Comparison of ENCODE assay signal across 8 cellular contexts in genomic region chr4:98260047-98260578, GRCh38. TPM values are rescaled to one million over a fixed set of nuclear protein-coding genes. Genes with fewer than 3 reads are reported as not detected.
A peak's percentile ranks its signal among the peaks of the same experiment; 100 is the strongest.
DNase-seq lines count a peak whose midpoint lies in the region; ATAC-seq and TF ChIP-seq lines count a peak whose summit lies in the region.

No MANE protein-coding gene starts in this region.

- TF ChIP-seq EP300 in Ishikawa (IDR thresholded peaks at IDR 0.05; ENCODE audit: borderline replicate concordance) (no peak), stomach (IDR thresholded peaks at IDR 0.05) (no peak)

- peaks cover 4% of the 10 kb centered on the region for H3K4me1 ChIP-seq in endocrine pancreas (ENCODE audit: control insufficient read depth, insufficient read depth, low read length)
- H3K4me1 ChIP-seq in stomach: peaks cover 4 to 36% (median 18%) of the 10 kb centered on the region in 4 donors

- WGBS in stomach, 5 donors: 0 to 4% (median 1%) methylated on average over 9 to 24 of the region's 24 CpGs

- peak overlapping the region; percentile 89 for H3K4me3 ChIP-seq in GM06990 (replicated peaks; ENCODE audit: low read depth, low read length)
- peak overlapping the region; percentile 66 for H3K4me3 ChIP-seq in WERI-Rb-1 (ENCODE audit: low read depth, low read length)
- peak overlapping the region; percentile 77 for H3K4me3 ChIP-seq in endocrine pancreas (ENCODE audit: control insufficient read depth, insufficient read depth, low read length)
- H3K4me3 ChIP-seq in stomach: peak overlapping the region; percentile 81 to 96 (median 83)

- intact Hi-C loops in stomach (cut with DNase I; ENCODE audit: low total_unique reads): no loop called here

- peak; percentile 63 for DNase-seq in GM06990 (ENCODE audit: extremely low read depth, insufficient read length)
- DNase-seq in WERI-Rb-1: no peak
- peak; percentile 67 for DNase-seq in midbrain (lab: John Stamatoyannopoulos, UW)
- peak; percentile 56 for DNase-seq in stomach
- DNase-seq in NCI-H524 treated with DMSO at 0.1 percent for 48 hours (lab: John Stamatoyannopoulos, UW): no peak

- ATAC-seq in GM21786 (IDR thresholded peaks at IDR 0.05; ENCODE audit: unreplicated experiment): peak; percentile 15

- TF ChIP-seq POLR2A in stomach (IDR thresholded peaks at IDR 0.05): no peak

- H3K27ac ChIP-seq in WERI-Rb-1 (peak overlapping the region; percentile 97), stomach (peak overlapping the region; percentile 94 to 99 (median 97))

- no peaks in the 10 kb centered on the region for H3K36me3 ChIP-seq in GM06990 (ENCODE audit: control insufficient read depth, insufficient read depth, low read length)
- peaks cover 12% of the 10 kb centered on the region for H3K36me3 ChIP-seq in WERI-Rb-1
- no peaks in the 10 kb centered on the region for H3K36me3 ChIP-seq in endocrine pancreas (ENCODE audit: control insufficient read depth, insufficient read depth, low read length)
- H3K36me3 ChIP-seq in stomach: no peaks in the 10 kb centered on the region

- H3K9ac ChIP-seq in endocrine pancreas (ENCODE audit: control insufficient read depth, insufficient read depth, low read length): peak overlapping the region; percentile 63

- H3K9me3 ChIP-seq in WERI-Rb-1 (ENCODE audit: severe bottlenecking) (no peaks in the 10 kb centered on the region), endocrine pancreas (ENCODE audit: control insufficient read depth, low read length) (no peaks in the 10 kb centered on the region), stomach (no peaks in the 10 kb centered on the region)

- TF ChIP-seq CTCF in GM06990 (IDR thresholded peaks at IDR 0.05; ENCODE audit: insufficient read depth, low read length, poor library complexity, severe bottlenecking) (no peak), WERI-Rb-1 (IDR thresholded peaks at IDR 0.05; ENCODE audit: low read depth, low read length) (no peak), stomach (IDR thresholded peaks at IDR 0.05) (no peak)

- H3K27me3 ChIP-seq in GM06990 (replicated peaks; ENCODE audit: control insufficient read depth, insufficient read depth, low read length): no peaks in the 10 kb centered on the region
- no peaks in the 10 kb centered on the region for H3K27me3 ChIP-seq in WERI-Rb-1 (ENCODE audit: insufficient read depth, low read depth, severe bottlenecking)
- H3K27me3 ChIP-seq in endocrine pancreas (ENCODE audit: control insufficient read depth, insufficient read depth, low read length): no peaks in the 10 kb centered on the region
- H3K27me3 ChIP-seq in stomach: no peaks in the 10 kb centered on the region

- no peak for TF ChIP-seq RAD21 in Ishikawa (IDR thresholded peaks at IDR 0.05; ENCODE audit: low read depth)

TF ChIP-seq in Ishikawa, 13 proteins besides CTCF, POLR2A, EP300 and RAD21:
- no peak; the same call in 1 of the 2 replicates for TF ChIP-seq MAX (IDR thresholded peaks at IDR 0.05)
- 0 out of 2 replicates have a peak, but pooled peaks have one; percentile 38 for TF ChIP-seq YY1 (IDR thresholded peaks at IDR 0.05; ENCODE audit: low read depth)
- no peak for TF ChIP-seq CREB1 (IDR thresholded peaks at IDR 0.05; ENCODE audit: low read depth)

RNA-seq across cellular contexts. Expression of gene RAP1GDS1, which starts 1.1 kb away (rescaled TPM):
- 10 to 100 TPM in 3 of 5 donors, 1 to 10 TPM in 2; 8.7 to 49.9 (median 20.0) TPM for total RNA-seq in stomach
- polyA plus RNA-seq in stomach: 10 to 100 TPM; 11.4 to 14.9 (median 12.8) TPM

Comparison
In these comparisons a context has a peak if more than half of its experiments do, and no peak if none do; other contexts are left out.
1. DNase-seq: peak in GM06990 (single experiment), midbrain (single experiment) and stomach (single experiment); none in WERI-Rb-1 (single experiment) and NCI-H524 treated with DMSO at 0.1 percent for 48 hours (single experiment).
2. Peak in every context shown above with its lines, with median percentiles within 50 percentile points of each other: H3K4me3 ChIP-seq.